In genomic region chr16:30775381-30776099, GRCh38 we compare ENCODE assay signal across 8 cellular contexts. TPM values are rescaled to one million over a fixed set of nuclear protein-coding genes. Genes with fewer than 3 reads are reported as not detected.
DNase-seq lines count a peak whose midpoint lies in the region; ATAC-seq and TF ChIP-seq lines count a peak whose summit lies in the region.

No MANE protein-coding gene starts in this region.

- H2AFZ ChIP-seq in parathyroid adenoma: peak overlapping the region; percentile 82

- intact Hi-C loops in heart right ventricle (cut with DNase I): loop anchor here in 1 of 10 donors (5.0 kb wide), 1 partner anchor 37 kb away; no protein-coding TSS in a partner anchor

- H3K36me3 ChIP-seq in heart right ventricle (peaks cover 0 to 47% (median 34%) of the 10 kb centered on the region in 9 donors), parathyroid adenoma (ENCODE audit: control insufficient read depth, insufficient read depth, low read length) (no peaks in the 10 kb centered on the region)

- H3K4me2 ChIP-seq in parathyroid adenoma (ENCODE audit: low read length): peak overlapping the region; percentile 88

- H3K79me2 ChIP-seq in parathyroid adenoma: no peaks in the 10 kb centered on the region

- DNase-seq in C1 segment of cervical spinal cord (lab: John Stamatoyannopoulos, UW) (peak in 13 of 14 donors; percentile 43 to 83 (median 77)), KBM-7 (peak; percentile 83), SKM-1 (lab: John Stamatoyannopoulos, UW; ENCODE audit: unreplicated experiment) (peak; percentile 74), amniotic epithelial cell (ENCODE audit: low read depth) (peak; percentile 78), heart right ventricle (peak; percentile 84 to 89), ureter (ENCODE audit: low spot score) (peak; percentile 90)

- H3K9ac ChIP-seq in parathyroid adenoma: peak overlapping the region; percentile 16

- in situ Hi-C loops in KBM-7 (cut with MboI; ENCODE audit: low pct_unique_long_range_greater_than_20kb, low sequenced_read_pairs): no loop called here

- TF ChIP-seq CTCF in heart right ventricle (IDR thresholded peaks at IDR 0.05): no peak
- TF ChIP-seq CTCF in parathyroid adenoma (IDR thresholded peaks at IDR 0.05): no peak

- H3K27ac ChIP-seq in heart right ventricle (peak overlapping the region; percentile 83 to 97 (median 93)), parathyroid adenoma (peak overlapping the region; percentile 83)

- H3K9me3 ChIP-seq in heart right ventricle (no peaks in the 10 kb centered on the region), parathyroid adenoma (ENCODE audit: control insufficient read depth, low read length) (no peaks in the 10 kb centered on the region)

- WGBS in heart right ventricle, 2 donors: 0% methylated on average over 75 of the region's 75 CpGs

- H3K4me1 ChIP-seq in heart right ventricle (peaks cover 9 to 46% (median 30%) of the 10 kb centered on the region in 9 donors), parathyroid adenoma (peaks cover 31% of the 10 kb centered on the region)

- H3K27me3 ChIP-seq in heart right ventricle (no peaks in the 10 kb centered on the region), parathyroid adenoma (ENCODE audit: control insufficient read depth, insufficient read depth, low read length) (no peaks in the 10 kb centered on the region)

- ATAC-seq in GM19395 (IDR thresholded peaks at IDR 0.05; ENCODE audit: unreplicated experiment): peak; percentile 67
- peak; percentile 82 to 92 (median 90) for ATAC-seq in heart right ventricle

- H3K4me3 ChIP-seq in heart right ventricle: peak overlapping the region; percentile 52 to 86 (median 78)
- H3K4me3 ChIP-seq in parathyroid adenoma (ENCODE audit: low read depth, low read length): peak overlapping the region; percentile 69

RNA-seq across cellular contexts. Expression of gene ZNF629, which starts 11.5 kb away (rescaled TPM):
- total RNA-seq in heart right ventricle: 10 to 100 TPM; 20.3 to 35.5 (median 27.6) TPM
- 10 to 100 TPM in 1 of 2 donors, 1 to 10 TPM in 1; 7.3 to 15.4 TPM for polyA plus RNA-seq in heart right ventricle
- 21.6 TPM for total RNA-seq in ureter

RNA-seq across cellular contexts. Expression of gene RNF40, which starts 13.4 kb away (rescaled TPM):
- total RNA-seq in heart right ventricle (10 to 100 TPM; 33.0 to 69.9 (median 42.6) TPM), ureter (133 TPM)
- 10 to 100 TPM; 40.2 to 50.2 TPM for polyA plus RNA-seq in heart right ventricle

RNA-seq across cellular contexts. Expression of gene CFAP119, which starts 13.7 kb away (rescaled TPM):
- total RNA-seq in heart right ventricle (1 to 10 TPM in 5 of 10 donors, under 1 TPM in 5; 0.44 to 2.2 (median 0.90) TPM), ureter (8.7 TPM)
- 1 to 10 TPM; 1.9 to 2.3 TPM for polyA plus RNA-seq in heart right ventricle

RNA-seq across cellular contexts. Expression of gene PHKG2, which starts 27.3 kb away (rescaled TPM):
- total RNA-seq in heart right ventricle: 10 to 100 TPM; 12.1 to 21.3 (median 15.0) TPM
- polyA plus RNA-seq in heart right ventricle: 10 to 100 TPM; 29.1 to 40.7 TPM
- total RNA-seq in ureter: 35.9 TPM

Comparison
In these comparisons a context has a peak if more than half of its experiments do, and no peak if none do; other contexts are left out.
1. Peak in every context shown above with its lines: DNase-seq, ATAC-seq, H3K4me3 ChIP-seq and H3K27ac ChIP-seq.